ENCODE assay signal across 1 cellular context in the genomic region with DNA sequence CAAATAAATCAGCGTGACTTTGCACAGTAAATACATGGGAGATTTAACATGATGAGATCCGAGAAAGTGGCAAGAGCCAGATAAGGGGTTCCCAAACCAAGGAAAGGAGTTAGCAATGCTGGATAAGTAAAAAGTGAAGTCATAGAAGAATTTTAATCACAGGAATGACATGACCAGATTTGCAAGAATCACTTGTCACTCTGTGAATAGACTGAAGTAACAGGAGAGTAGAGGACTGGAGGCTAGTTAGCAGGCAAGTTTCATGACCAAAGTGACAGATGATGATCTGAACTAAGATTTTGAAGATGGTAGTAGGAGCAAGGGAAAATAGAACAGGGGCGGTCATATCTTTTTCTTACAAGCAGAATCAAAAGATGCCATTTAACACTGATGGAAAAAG.
TF ChIP-seq lines count a peak whose summit lies in the region.

No MANE protein-coding gene starts in this region.

TF ChIP-seq in K562, 482 proteins besides CTCF, POLR2A, EP300 and RAD21:
- TF ChIP-seq HDAC1 (IDR thresholded peaks at IDR 0.05) (0 out of 4 replicates have a peak, but pooled peaks of 1 of the 2 experiments have one; percentile 19), CREM (IDR thresholded peaks at IDR 0.05; ENCODE audit: low read depth) (no peak), ZNF75A (CRISPR knock-in tag; IDR thresholded peaks at IDR 0.05) (no peak), KDM1A (IDR thresholded peaks at IDR 0.05) (peak; percentile 43 to 52; a peak in 2 of 4 replicates), NR2F6 (CRISPR knock-in tag; IDR thresholded peaks at IDR 0.05) (no peak)
TF ChIP-seq in K562: peak in this region for 2.
